Comparison of ENCODE assay signal across 7 cellular contexts in genomic region chr16:70062947-70063346, GRCh38. TPM values are rescaled to one million over a fixed set of nuclear protein-coding genes. Genes with fewer than 3 reads are reported as not detected.
DNase-seq lines count a peak whose midpoint lies in the region; ATAC-seq, FAIRE-seq and TF ChIP-seq lines count a peak whose summit lies in the region.
"Not testable (repeated sequence)": the region's sequence is repeated elsewhere in the genome, so short reads cannot be mapped to it uniquely, and the experiment has no call there.

No MANE protein-coding gene starts in this region.

- H2AFZ ChIP-seq in K562 (ENCODE audit: low read depth, low read length); HepG2 (ENCODE audit: low read length): not testable (repeated sequence)

- H3K9ac ChIP-seq in BLaER1 treated with 17β-estradiol and CSF1 and Interleukin-3, amounts not matched to agents 10 nM and 100 nM; K562 (ENCODE audit: insufficient read depth in 1 of 2, low read depth in 2 of 2, low read length in 2 of 2); HepG2 (ENCODE audit: insufficient read depth, low read depth, low read length): not testable (repeated sequence)

- not testable (repeated sequence) for H3K27me3 ChIP-seq in BLaER1 treated with 17β-estradiol and CSF1 and Interleukin-3, amounts not matched to agents 10 nM and 100 nM; K562 (ENCODE audit: control insufficient read depth in 2 of 2, insufficient read depth in 2 of 2, low read length in 2 of 2); HepG2 (ENCODE audit: control insufficient read depth in 1 of 2, insufficient read depth in 2 of 2, low read length in 2 of 2); transverse colon

- DNase-seq in MV-4-11 (lab: John Stamatoyannopoulos, UW) (peak; percentile 6), fibroblast of peridontal ligament (ENCODE audit: extremely low read depth) (peak; percentile 3)
- not testable (repeated sequence) for DNase-seq in K562 (ENCODE audit: extremely low read depth in 1 of 4, low spot score in 3 of 4); HepG2 (ENCODE audit: low spot score); transverse colon

- not testable (repeated sequence) for H3K27ac ChIP-seq in BLaER1 treated with 17β-estradiol and CSF1 and Interleukin-3, amounts not matched to agents 10 nM and 100 nM; HEK293 (ENCODE audit: extremely low read depth, low read depth, low read length); K562 (ENCODE audit: extremely low read depth, low read depth, low read length); HepG2 (ENCODE audit: extremely low read length, insufficient read depth, low read length)
- H3K27ac ChIP-seq in transverse colon = peak overlapping the region; percentile 31 to 91 (median 51)

- H3K79me2 ChIP-seq in K562 (ENCODE audit: control insufficient read depth, insufficient read depth, low read length) (peaks cover 20% of the 10 kb centered on the region), HepG2 (ENCODE audit: insufficient read depth, low read length) (peaks cover 47% of the 10 kb centered on the region)

- not testable (repeated sequence) for FAIRE-seq in K562 (lab: Jason Lieb, UNC); HepG2 (lab: Jason Lieb, UNC)

- 43% methylated on average over 3 of the region's 3 CpGs for WGBS in K562 (ENCODE audit: insufficient coverage, low coverage, missing lambda C conversion rate)
- 76% methylated on average over 3 of the region's 3 CpGs for WGBS in HepG2 (ENCODE audit: low lambda C conversion rate)
- WGBS in transverse colon (ENCODE audit: low coverage in 1 of 2), 2 donors = 58 to 78% methylated on average over 3 of the region's 3 CpGs

- H4K20me1 ChIP-seq in BLaER1 treated with 17β-estradiol and CSF1 and Interleukin-3, amounts not matched to agents 10 nM and 100 nM = peaks cover 17 to 60% (median 44%) of the 10 kb centered on the region in 11 experiments; a peak in 18 of 22 replicates
- H4K20me1 ChIP-seq in K562 (replicated peaks; ENCODE audit: control insufficient read depth, insufficient read depth, low read length); HepG2 (ENCODE audit: insufficient read depth, low read length): not testable (repeated sequence)

- BruUV-seq in K562 (replicated peaks; lab: Mats Ljungman, UMichigan); HepG2 (replicated peaks; lab: Mats Ljungman, UMichigan): not testable (repeated sequence)

- H3K9me1 ChIP-seq in K562 (ENCODE audit: control insufficient read depth, insufficient read depth, low read length) = not testable (repeated sequence)

- H3K36me3 ChIP-seq in BLaER1 treated with 17β-estradiol and CSF1 and Interleukin-3, amounts not matched to agents 10 nM and 100 nM; HEK293 (ENCODE audit: control insufficient read depth in 2 of 2, insufficient read depth in 1 of 2, low read length in 2 of 2); K562 (ENCODE audit: control insufficient read depth, insufficient read depth, low read length); HepG2 (replicated peaks in 1 of 2; ENCODE audit: control insufficient read depth in 1 of 2, insufficient read depth in 2 of 2, low read length in 2 of 2); transverse colon: not testable (repeated sequence)

- not testable (repeated sequence) for TF ChIP-seq RAD21 in K562 (CRISPR knock-in tag; conservative IDR thresholded peaks at IDR 0.05 in 1 of 2, IDR thresholded peaks at IDR 0.05 in 1 of 2); HepG2 (CRISPR knock-in tag; IDR thresholded peaks at IDR 0.05)

- TF ChIP-seq CTCF in HEK293 (tag by site-specific recombination; IDR thresholded peaks at IDR 0.05); K562 (IDR thresholded peaks at IDR 0.05 in 2 of 3, conservative IDR thresholded peaks at IDR 0.05 in 1 of 3; ENCODE audit: insufficient read depth in 2 of 3, low read depth in 1 of 3, low read length in 3 of 3); HepG2 (CRISPR knock-in tag; IDR thresholded peaks at IDR 0.05); transverse colon (IDR thresholded peaks at IDR 0.05): not testable (repeated sequence)

- intact Hi-C loops in K562 (cut with micrococcal nuclease); transverse colon (cut with DNase I; ENCODE audit: low total_unique reads): not testable (repeated sequence)
- intact Hi-C loops in HepG2 (cut with micrococcal nuclease; ENCODE audit: unreplicated experiment) = loop anchor here (10.0 kb wide), 1 partner anchor 92 kb away; no protein-coding TSS in a partner anchor

- not testable (repeated sequence) for H3K4me3 ChIP-seq in BLaER1 treated with 17β-estradiol and CSF1 and Interleukin-3, amounts not matched to agents 10 nM and 100 nM; HEK293 (ENCODE audit: low read depth, low read length); K562; HepG2 (replicated peaks in 1 of 3; ENCODE audit: insufficient read depth in 1 of 3, low read depth in 2 of 3, low read length in 3 of 3); transverse colon

- CTCF ChIA-PET in HEK293 (lab: Yijun Ruan, JAX); K562 (lab: Yijun Ruan, JAX; ENCODE audit: low intra/inter-chr PET ratio); HepG2 (lab: Yijun Ruan, JAX; ENCODE audit: low intra/inter-chr PET ratio, low total read pairs): not testable (repeated sequence)

- not testable (repeated sequence) for TF ChIP-seq POLR2A in K562 (conservative IDR thresholded peaks at IDR 0.05); HepG2 (IDR thresholded peaks at IDR 0.05; ENCODE audit: insufficient read depth in 1 of 2, low read depth in 2 of 2, low read length in 2 of 2); transverse colon (IDR thresholded peaks at IDR 0.05)

- in situ Hi-C loops in K562 (cut with MboI); HepG2 (cut with HindIII; ENCODE audit: extremely low pct_ligation_motif_present, low pct_unique_long_range_greater_than_20kb); transverse colon (cut with MboI; ENCODE audit: low pct_ligation_motif_present in 1 of 4, low pct_unique_long_range_greater_than_20kb in 1 of 4, low sequenced_read_pairs in 3 of 4): not testable (repeated sequence)

- TF ChIP-seq EP300 in K562 (IDR thresholded peaks at IDR 0.05; ENCODE audit: low read length); HepG2 (IDR thresholded peaks at IDR 0.05; ENCODE audit: low read depth in 2 of 2, low read length in 2 of 2); HepG2 (CRISPR knock-in tag; IDR thresholded peaks at IDR 0.05; ENCODE audit: borderline replicate concordance); transverse colon (IDR thresholded peaks at IDR 0.05; ENCODE audit: low read depth): not testable (repeated sequence)

- H3K4me1 ChIP-seq in BLaER1 treated with 17β-estradiol and CSF1 and Interleukin-3, amounts not matched to agents 10 nM and 100 nM = peaks cover 4 to 31% (median 18%) of the 10 kb centered on the region in 10 experiments
- not testable (repeated sequence) for H3K4me1 ChIP-seq in HEK293 (ENCODE audit: control insufficient read depth, insufficient read depth, low read length); K562 (replicated peaks in 1 of 2; ENCODE audit: control insufficient read depth in 2 of 2, insufficient read depth in 2 of 2, low read length in 2 of 2)
- peaks cover 72% of the 10 kb centered on the region for H3K4me1 ChIP-seq in HepG2 (ENCODE audit: insufficient read depth, low read length)
- H3K4me1 ChIP-seq in transverse colon = peaks cover 0 to 58% (median 31%) of the 10 kb centered on the region in 4 donors

- peak overlapping the region; percentile 58 to 98 (median 91); a peak in 18 of 22 replicates for H3K4me2 ChIP-seq in BLaER1 treated with 17β-estradiol and CSF1 and Interleukin-3, amounts not matched to agents 10 nM and 100 nM
- not testable (repeated sequence) for H3K4me2 ChIP-seq in K562 (ENCODE audit: insufficient read depth, low read length)
- H3K4me2 ChIP-seq in HepG2 (ENCODE audit: low read depth, low read length) = peak overlapping the region; percentile 36; the same call in 1 of the 2 replicates

- not testable (repeated sequence) for ATAC-seq in K562, HepG2

- POLR2A ChIA-PET in HEK293 (lab: Yijun Ruan, JAX); K562 (lab: Yijun Ruan, JAX); HepG2 (lab: Yijun Ruan, JAX): not testable (repeated sequence)

- H3K9me3 ChIP-seq in BLaER1 treated with 17β-estradiol and CSF1 and Interleukin-3, amounts not matched to agents 10 nM and 100 nM (replicated peaks in 1 of 11); HEK293 (ENCODE audit: control insufficient read depth, insufficient read depth, low read depth, low read length); K562 (replicated peaks; ENCODE audit: control insufficient read depth, insufficient read depth, low read depth, low read length); HepG2 (ENCODE audit: low read length); transverse colon: not testable (repeated sequence)

RNA-seq across cellular contexts. Expression of gene PDPR, which starts 51.2 kb away (rescaled TPM):
- 91.0 and 117 TPM in 2 replicates for total RNA-seq in K562 (2011; cell fraction: chromatin; rRNA removed; ENCODE audit: low replicate concordance)
- total RNA-seq in K562 (2011; cell fraction: nucleolus; rRNA removed) = 62.0 and 64.2 TPM in 2 replicates
- 66.8 and 71.5 TPM in 2 replicates for total RNA-seq in K562 (2011; cell fraction: nucleoplasm; rRNA removed)
- total RNA-seq in K562 (2014; rRNA removed) (10.9 and 15.4 TPM in 2 replicates), K562 (2014; rRNA removed; fragmentation: Illumina TruSeq; extraction: Trizol) (15.9 and 16.8 TPM in 2 replicates), K562 (2015; rRNA removed; fragmentation: Illumina TruSeq; extraction: Trizol) (19.2 and 19.5 TPM in 2 replicates), K562 (2021) (26.0 and 26.9 TPM in 2 replicates), HepG2 (2016; rRNA removed; fragmentation: Illumina TruSeq; extraction: Trizol) (7.2 and 19.5 TPM in 2 replicates), transverse colon (10 to 100 TPM; 29.1 to 36.2 (median 31.7) TPM)
- polyA plus RNA-seq in K562 (2011; rRNA removed) (33.6 and 35.7 TPM in 2 replicates), K562 (2014; fragmentation: Illumina TruSeq; extraction: Trizol) (26.1 and 28.0 TPM in 2 replicates), K562 (2014; fragmentation: Nextera tagmentation; extraction: Ambion mirVana) (1 to 10 TPM; 4.9 to 7.8 TPM), K562 (2014; rRNA removed) (19.1 and 21.0 TPM in 2 replicates), HepG2 (2011; rRNA removed) (29.9 and 30.6 TPM in 2 replicates)
- polyA plus RNA-seq in K562 (2011; cell fraction: cytosol; rRNA removed) = 24.5 and 29.6 TPM in 2 replicates
- 63.0 and 86.6 TPM in 2 replicates for polyA plus RNA-seq in K562 (2011; cell fraction: nucleus; rRNA removed)
- 17.4 and 19.5 TPM in 2 replicates for polyA plus RNA-seq in K562 (2012)
- 47.9 and 56.3 TPM in 2 replicates for polyA minus RNA-seq in K562 (2011; rRNA and poly(A)+ RNA removed)
- 24.7 and 27.3 TPM in 2 replicates for polyA minus RNA-seq in K562 (2011; cell fraction: cytosol; rRNA and poly(A)+ RNA removed)
- 30.4 and 39.0 TPM in 2 replicates for polyA minus RNA-seq in K562 (2011; cell fraction: nucleus; rRNA and poly(A)+ RNA removed)
- 4.1 and 4.7 TPM in 2 replicates for total RNA-seq in HepG2 (2016; cell fraction: cytosol; rRNA removed; fragmentation: Illumina TruSeq; extraction: Trizol; ENCODE audit: low read depth)
- total RNA-seq in HepG2 (2016; cell fraction: insoluble cytoplasmic fraction; rRNA removed; fragmentation: Illumina TruSeq; extraction: Trizol) = 6.8 and 18.8 TPM in 2 replicates
- total RNA-seq in HepG2 (2016; cell fraction: membrane; rRNA removed; fragmentation: Illumina TruSeq; extraction: Trizol) = 3.9 TPM in 2 replicates
- 25.7 and 29.8 TPM in 2 replicates for total RNA-seq in HepG2 (2016; cell fraction: nucleus; rRNA removed; fragmentation: Illumina TruSeq; extraction: Trizol)
- 18.1 and 18.9 TPM in 2 replicates for polyA plus RNA-seq in HepG2 (2011; cell fraction: cytosol; rRNA removed)
- polyA plus RNA-seq in HepG2 (2011; cell fraction: nucleus; rRNA removed) = 46.6 and 49.7 TPM in 2 replicates
- 17.6 and 18.4 TPM in 2 replicates for polyA plus RNA-seq in HepG2 (2012)
- polyA plus RNA-seq in HepG2 (2016; cell fraction: cytosol; fragmentation: Illumina TruSeq; extraction: Trizol; ENCODE audit: low read depth) = 0.85 and 0.92 TPM in 2 replicates
- 5.4 and 6.4 TPM in 2 replicates for polyA plus RNA-seq in HepG2 (2016; cell fraction: insoluble cytoplasmic fraction; fragmentation: Illumina TruSeq; extraction: Trizol; ENCODE audit: low read depth)
- 1.9 TPM in 2 replicates for polyA plus RNA-seq in HepG2 (2016; cell fraction: membrane; fragmentation: Illumina TruSeq; extraction: Trizol; ENCODE audit: low read depth)
- 41.4 and 43.2 TPM in 2 replicates for polyA plus RNA-seq in HepG2 (2016; cell fraction: nucleus; fragmentation: Illumina TruSeq; extraction: Trizol; ENCODE audit: insufficient read depth, low read depth)
- polyA minus RNA-seq in HepG2 (2011; rRNA and poly(A)+ RNA removed; ENCODE audit: low replicate concordance) = 61.1 and 96.4 TPM in 2 replicates
- 25.1 and 32.3 TPM in 2 replicates for polyA minus RNA-seq in HepG2 (2011; cell fraction: cytosol; rRNA and poly(A)+ RNA removed)
- 50.5 and 53.6 TPM in 2 replicates for polyA minus RNA-seq in HepG2 (2011; cell fraction: nucleus; rRNA and poly(A)+ RNA removed)
